ENCODE assay signal across 8 cellular contexts in genomic region chr17:55264640-55265298, GRCh38. TPM values are rescaled to one million over a fixed set of nuclear protein-coding genes. Genes with fewer than 3 reads are reported as not detected.
A peak's percentile ranks its signal among the peaks of the same experiment; 100 is the strongest.
DNase-seq lines count a peak whose midpoint lies in the region; ATAC-seq and TF ChIP-seq lines count a peak whose summit lies in the region.

Gene HLF, plus strand, starts transcription at chr17:55264960. Its CDS starts 525 bp downstream, at chr17:55265485.

- no peak within 1 kb of the TSS for H4K91ac ChIP-seq in IMR-90 (ENCODE audit: insufficient read depth, low read depth, low read length)

- H3K4me3 ChIP-seq in IMR-90 (ENCODE audit: insufficient read depth, low read depth, low read length) (no peak within 1 kb of the TSS; the same call in 1 of the 2 replicates), SJSA1 (peak within 1 kb of the TSS; percentile 24), suprapubic skin (peak within 1 kb of the TSS; percentile 79)

- ATAC-seq in GM21528 (IDR thresholded peaks at IDR 0.05; ENCODE audit: low FRiP score, unreplicated experiment) (peak; percentile 88), IMR-90 (ENCODE audit: low read depth) (peak; percentile 97), Right ventricle myocardium superior (ENCODE audit: poor library complexity) (peak; percentile 96)

- H2AFZ ChIP-seq in IMR-90 (replicated peaks; ENCODE audit: low read length, poor library complexity): peak within 1 kb of the TSS; percentile 60

- no peak for TF ChIP-seq RAD21 in IMR-90 (IDR thresholded peaks at IDR 0.05; ENCODE audit: low read length)

- H4K20me1 ChIP-seq in IMR-90 (ENCODE audit: insufficient read depth, low read length): no peaks in the 10 kb centered on the region

- H2BK20ac ChIP-seq in IMR-90 (ENCODE audit: low read depth, low read length): no peak within 1 kb of the TSS

- no peak within 1 kb of the TSS for H2AK5ac ChIP-seq in IMR-90 (ENCODE audit: low read depth, low read length)

- in situ Hi-C loops in Caki2 (cut with HindIII; ENCODE audit: low pct_unique_long_range_greater_than_20kb, low sequenced_read_pairs) (no loop called here), IMR-90 (cut with MboI; ENCODE audit: low sequenced_read_pairs) (no loop called here)

- no peak within 1 kb of the TSS for H4K5ac ChIP-seq in IMR-90 (ENCODE audit: low read depth, low read length)

- H3K9me3 ChIP-seq in IMR-90 (ENCODE audit: control insufficient read depth, insufficient read depth, low read length): no peaks in the 10 kb centered on the region
- H3K9me3 ChIP-seq in SJSA1 (replicated peaks): peaks cover 5% of the 10 kb centered on the region; the same call in 1 of the 2 replicates
- no peaks in the 10 kb centered on the region for H3K9me3 ChIP-seq in suprapubic skin

- no peak within 1 kb of the TSS for H3K27ac Mint-ChIP-seq in activated naive CD8-positive, alpha-beta T cell treated with anti-CD3 and anti-CD28 coated beads for 36 hours
- H3K27ac Mint-ChIP-seq in osteocyte (ENCODE audit: unreplicated experiment): no peak within 1 kb of the TSS

- no peak for TF ChIP-seq CTCF in IMR-90 (conservative IDR thresholded peaks at IDR 0.05; ENCODE audit: low read depth, low read length)
- no peak for TF ChIP-seq CTCF in osteocyte (IDR thresholded peaks at IDR 0.05)
- TF ChIP-seq CTCF in suprapubic skin (IDR thresholded peaks at IDR 0.05): no peak

- H3K4me3 Mint-ChIP-seq in activated naive CD8-positive, alpha-beta T cell treated with anti-CD3 and anti-CD28 coated beads for 36 hours: peak within 1 kb of the TSS; percentile 68
- H3K4me3 Mint-ChIP-seq in osteocyte (ENCODE audit: unreplicated experiment): peak within 1 kb of the TSS; percentile 73

- POLR2A ChIA-PET in IMR-90 (lab: Charles Lee; ENCODE audit: unreplicated experiment): no interaction called here

- H3K4me1 Mint-ChIP-seq in activated naive CD8-positive, alpha-beta T cell treated with anti-CD3 and anti-CD28 coated beads for 36 hours: peaks cover 12% of the 10 kb centered on the region
- peaks cover 9% of the 10 kb centered on the region for H3K4me1 Mint-ChIP-seq in osteocyte (ENCODE audit: unreplicated experiment)

- H2BK120ac ChIP-seq in IMR-90 (ENCODE audit: low read depth, low read length): no peak within 1 kb of the TSS

- 0 out of 2 replicates have a peak, but pooled peaks cover 3% of the 10 kb centered on the region for H3K4me1 ChIP-seq in IMR-90 (ENCODE audit: control insufficient read depth, insufficient read depth, low read length)
- H3K4me1 ChIP-seq in SJSA1 (replicated peaks): peaks cover 16% of the 10 kb centered on the region
- peaks cover 38% of the 10 kb centered on the region for H3K4me1 ChIP-seq in suprapubic skin

- intact Hi-C loops in IMR-90 (cut with micrococcal nuclease) (loop anchor here (1.0 kb wide), 1 partner anchor 26 kb away; no protein-coding TSS in a partner anchor), Right ventricle myocardium superior (cut with DNase I) (no loop called here)

- H3K36me3 Mint-ChIP-seq in activated naive CD8-positive, alpha-beta T cell treated with anti-CD3 and anti-CD28 coated beads for 36 hours: no peaks in the 10 kb centered on the region
- H3K36me3 Mint-ChIP-seq in osteocyte (ENCODE audit: unreplicated experiment): peaks cover 2% of the 10 kb centered on the region

- H3K27me3 Mint-ChIP-seq in activated naive CD8-positive, alpha-beta T cell treated with anti-CD3 and anti-CD28 coated beads for 36 hours: peaks cover 95% of the 10 kb centered on the region
- H3K27me3 Mint-ChIP-seq in osteocyte (ENCODE audit: unreplicated experiment): peaks cover 83% of the 10 kb centered on the region

- no peak within 1 kb of the TSS for H3K23ac ChIP-seq in IMR-90 (ENCODE audit: low read depth, low read length)

- H3K36me3 ChIP-seq in IMR-90 (ENCODE audit: control insufficient read depth, insufficient read depth, low read length): no peaks in the 10 kb centered on the region
- H3K36me3 ChIP-seq in SJSA1: no peaks in the 10 kb centered on the region
- no peaks in the 10 kb centered on the region for H3K36me3 ChIP-seq in suprapubic skin

- no peak within 1 kb of the TSS for H2BK5ac ChIP-seq in IMR-90 (ENCODE audit: low read depth, low read length, poor library complexity, severe bottlenecking)

- H2AK9ac ChIP-seq in IMR-90 (replicated peaks; ENCODE audit: low read depth, low read length, poor library complexity): no peak within 1 kb of the TSS

- no peak within 1 kb of the TSS for H2BK15ac ChIP-seq in IMR-90 (ENCODE audit: low read depth, low read length)

- no peak within 1 kb of the TSS for H3K14ac ChIP-seq in IMR-90 (replicated peaks; ENCODE audit: low read depth, low read length)

- no peak within 1 kb of the TSS for H3K18ac ChIP-seq in IMR-90 (ENCODE audit: low read depth, low read length)

- BruUV-seq in IMR-90 (replicated peaks; lab: Mats Ljungman, UMichigan): no TSS peak

- H3K4ac ChIP-seq in IMR-90 (ENCODE audit: low read depth, low read length): no peak within 1 kb of the TSS

- no peak for TF ChIP-seq POLR2A in IMR-90 (IDR thresholded peaks at IDR 0.05; ENCODE audit: low read depth, low read length)
- peak in 1 of 2 donors; percentile 53 for TF ChIP-seq POLR2A in suprapubic skin (IDR thresholded peaks at IDR 0.05)

- peak within 1 kb of the TSS; percentile 67 for H3K4me2 ChIP-seq in IMR-90 (ENCODE audit: low read depth, low read length)

- CTCF ChIA-PET in IMR-90 (lab: Yijun Ruan, JAX): no interaction called here

- peaks cover 3% of the 10 kb centered on the region for H3K9me3 Mint-ChIP-seq in activated naive CD8-positive, alpha-beta T cell treated with anti-CD3 and anti-CD28 coated beads for 36 hours
- H3K9me3 Mint-ChIP-seq in osteocyte (ENCODE audit: unreplicated experiment): peaks cover 8% of the 10 kb centered on the region

- H3K27ac ChIP-seq in IMR-90 (ENCODE audit: insufficient read depth, low read length) (no peak within 1 kb of the TSS), SJSA1 (no peak within 1 kb of the TSS), suprapubic skin (peak within 1 kb of the TSS; percentile 84)

- WGBS in IMR-90 (ENCODE audit: extremely low coverage in 2 of 2, insufficient read length in 1 of 2), 2 experiments: 3% methylated on average over 11 of the region's 64 CpGs; no CpG with 5 or more reads in 1 of the 2 experiments
- WGBS in suprapubic skin: 1% methylated on average over 43 of the region's 64 CpGs

- H4K8ac ChIP-seq in IMR-90 (ENCODE audit: low read depth in 2 of 2, low read length in 2 of 2): no peak within 1 kb of the TSS

- H3K9me1 ChIP-seq in IMR-90 (ENCODE audit: insufficient read depth, low read length): no peaks in the 10 kb centered on the region

- dilution Hi-C loops in IMR-90 (cut with HindIII; ENCODE audit: low sequenced_read_pairs, unreplicated experiment): no loop called here

- H3K27me3 ChIP-seq in IMR-90 (ENCODE audit: control insufficient read depth, insufficient read depth, low read length) (peaks cover 53% of the 10 kb centered on the region), SJSA1 (replicated peaks) (peaks cover 84% of the 10 kb centered on the region), suprapubic skin (no peaks in the 10 kb centered on the region)

- TF ChIP-seq EP300 in suprapubic skin (IDR thresholded peaks at IDR 0.05): no peak

- peak; percentile 76 for DNase-seq in Caki2 (ENCODE audit: low read depth)
- peak; percentile 63 for DNase-seq in IMR-90
- peak; percentile 33 to 55 for DNase-seq in SJSA1 (ENCODE audit: low read depth in 1 of 2, low spot score in 2 of 2)
- DNase-seq in activated naive CD8-positive, alpha-beta T cell treated with anti-CD3 and anti-CD28 coated beads for 36 hours: peak; percentile 82
- DNase-seq in Right ventricle myocardium superior: peak; percentile 88
- no peak for DNase-seq in osteocyte (ENCODE audit: extremely low spot score, unreplicated experiment)
- DNase-seq in suprapubic skin (ENCODE audit: low spot score in 2 of 2): peak; percentile 83 to 87

- no peak within 1 kb of the TSS for H3K9ac ChIP-seq in IMR-90 (ENCODE audit: low read depth, low read length)

- no peak within 1 kb of the TSS for H3K56ac ChIP-seq in IMR-90 (ENCODE audit: extremely low read depth, insufficient read depth, low read length)

- no peaks in the 10 kb centered on the region for H3K79me1 ChIP-seq in IMR-90 (ENCODE audit: low read depth in 1 of 2, low read length in 2 of 2)

TF ChIP-seq in IMR-90, 13 proteins besides CTCF, POLR2A, EP300 and RAD21 (continues in another document):
- no peak for TF ChIP-seq CEBPB (IDR thresholded peaks at IDR 0.05; ENCODE audit: low read depth, low read length)
- no peak for TF ChIP-seq CHD1 (IDR thresholded peaks at IDR 0.05; ENCODE audit: low read depth, low read length)
- TF ChIP-seq MAZ (IDR thresholded peaks at IDR 0.05; ENCODE audit: borderline replicate concordance, low read depth, low read length): peak; percentile 37; the same call in 1 of the 2 replicates
- TF ChIP-seq MAFK (IDR thresholded peaks at IDR 0.05; ENCODE audit: low read depth, low read length): no peak
- TF ChIP-seq FOS (IDR thresholded peaks at IDR 0.05; ENCODE audit: low read depth, low read length): no peak
- TF ChIP-seq MXI1 (IDR thresholded peaks at IDR 0.05; ENCODE audit: borderline replicate concordance, low read depth, low read length): peak; percentile 56; the same call in 1 of the 2 replicates
- 0 out of 2 replicates have a peak, but pooled peaks have one; percentile 39 for TF ChIP-seq USF2 (IDR thresholded peaks at IDR 0.05; ENCODE audit: low read depth, low read length)
- peak; percentile 78 for TF ChIP-seq BHLHE40 (IDR thresholded peaks at IDR 0.05; ENCODE audit: low read depth, low read length)
- TF ChIP-seq NFE2L2 (IDR thresholded peaks at IDR 0.05; ENCODE audit: low read depth, low read length): no peak

RNA-seq across cellular contexts. Expression of gene HLF, which starts in this region (rescaled TPM):
- total RNA-seq in Caki2 (2014; rRNA removed; shearing (Covaris generic); ENCODE audit: low replicate concordance): 4.1 and 6.0 TPM in 2 replicates
- 0.18 TPM in 1 of 2 replicates, not detected in the other for total RNA-seq in IMR-90 (2012; rRNA removed)
- polyA plus RNA-seq in IMR-90 (2012; rRNA removed): not detected in 2 replicates
- polyA plus RNA-seq in IMR-90 (2012; cell fraction: cytosol; rRNA removed): not detected in 2 replicates
- not detected in 2 replicates for polyA plus RNA-seq in IMR-90 (2012; cell fraction: nucleus; rRNA removed; ENCODE audit: low replicate concordance)
- total RNA-seq in SJSA1 (2014; rRNA removed; shearing (Covaris generic)): 0.08 TPM in 1 of 2 replicates, not detected in the other
- under 1 TPM; 0.19 to 0.32 TPM for total RNA-seq in activated naive CD8-positive, alpha-beta T cell treated with anti-CD3 and anti-CD28 coated beads for 36 hours
- total RNA-seq in Right ventricle myocardium superior: 31.6 TPM
- total RNA-seq in osteocyte: 0.51 and 0.65 TPM in 2 replicates
- total RNA-seq in suprapubic skin: 10 to 100 TPM; 26.2 to 41.8 (median 36.5) TPM

Comparison
In these comparisons a context has a peak if more than half of its experiments do, and no peak if none do; other contexts are left out.
1. Peak in DNase-seq, ATAC-seq and H3K4me2 ChIP-seq in IMR-90; RNA of the gene not detected or under 1 TPM.
2. Peak in DNase-seq and H3K4me3 ChIP-seq in SJSA1; RNA of the gene not detected or under 1 TPM.
3. Peak in DNase-seq in activated naive CD8-positive, alpha-beta T cell treated with anti-CD3 and anti-CD28 coated beads for 36 hours; RNA of the gene not detected or under 1 TPM.